ENCODE assay signal across 10 cellular contexts in the genomic region with DNA sequence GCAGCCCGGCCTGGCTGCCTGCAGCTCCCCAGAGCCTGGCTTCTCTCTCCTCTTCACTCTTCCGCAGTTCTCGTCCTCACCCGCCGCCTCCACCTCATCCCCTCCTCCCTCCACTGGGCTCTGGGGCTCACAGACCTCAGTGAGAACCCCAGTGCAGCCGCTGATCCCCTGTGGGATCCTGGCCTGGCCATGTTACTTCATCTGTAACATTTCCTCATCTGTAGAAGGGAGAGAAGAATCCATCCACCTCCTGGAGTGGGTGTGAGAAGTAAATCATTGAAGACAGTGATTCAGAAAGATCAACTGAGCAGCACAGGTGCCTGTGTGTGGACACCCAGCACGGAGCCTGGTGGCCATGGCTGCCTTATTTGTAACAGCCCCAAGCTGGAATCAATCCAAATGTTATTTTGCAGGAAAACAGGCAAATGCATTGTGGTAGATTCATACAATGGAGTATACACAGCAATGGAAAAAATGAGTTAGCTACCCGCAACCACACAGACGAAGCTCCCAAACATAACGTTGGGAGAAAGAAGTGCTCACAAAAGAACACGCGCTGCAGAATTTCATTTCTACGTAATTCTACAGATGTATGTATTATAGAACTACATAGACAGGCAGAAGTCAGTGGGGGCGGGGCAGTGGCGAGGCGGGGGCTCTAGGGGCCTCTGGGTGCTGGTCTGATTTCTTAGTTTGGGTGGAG. TPM values are rescaled to one million over a fixed set of nuclear protein-coding genes. Genes with fewer than 3 reads are reported as not detected.
DNase-seq lines count a peak whose midpoint lies in the region; ATAC-seq and TF ChIP-seq lines count a peak whose summit lies in the region.
"Had no signal": no experiment of that assay in that cellular context is flagged by ENCODE, and none has a peak within 500 bp of the region (broad histone marks: within the 10 kb centered on the region; RNA-seq: fewer than 3 reads in every experiment).

No MANE protein-coding gene starts in this region.

- no peaks in the 10 kb centered on the region for H3K4me1 ChIP-seq in ovary (ENCODE audit: insufficient read depth)

- no peaks in the 10 kb centered on the region for H3K27me3 Mint-ChIP-seq in activated naive CD4-positive, alpha-beta T cell treated with anti-CD3 and anti-CD28 coated beads, Interleukin-2, amount 50 U/mL, for 24 hours
- no peaks in the 10 kb centered on the region for H3K27me3 Mint-ChIP-seq in mesothelial cell of epicardium (ENCODE audit: low read depth)

- ATAC-seq in GM19035 (IDR thresholded peaks at IDR 0.05; ENCODE audit: unreplicated experiment) (no peak), HG03280 (IDR thresholded peaks at IDR 0.05; ENCODE audit: unreplicated experiment) (no peak)

- TF ChIP-seq EP300 in ovary (IDR thresholded peaks at IDR 0.05): no peak

- H3K9me3 ChIP-seq in ovary: no peaks in the 10 kb centered on the region
- H3K9me3 ChIP-seq: heart right ventricle had no signal

- DNase-seq in CD1c-positive myeloid dendritic cell (ENCODE audit: extremely low spot score) (peak; percentile 47), HL-60 (ENCODE audit: low read depth in 1 of 2, low spot score in 1 of 2) (peak; percentile 20 to 75), mesothelial cell of epicardium (ENCODE audit: low spot score in 2 of 2, unreplicated experiment in 2 of 2) (no peak), ovary (no peak), germinal center (ENCODE audit: low spot score) (no peak)
- DNase-seq: heart right ventricle had no signal

- intact Hi-C loops in ovary (cut with DNase I): no loop called here

- H3K4me3 Mint-ChIP-seq in activated naive CD4-positive, alpha-beta T cell treated with anti-CD3 and anti-CD28 coated beads, Interleukin-2, amount 50 U/mL, for 24 hours: peak overlapping the region; percentile 91
- no peak overlapping the region for H3K4me3 Mint-ChIP-seq in mesothelial cell of epicardium

- H3K4me3 ChIP-seq in HL-60 (replicated peaks; ENCODE audit: insufficient read depth, low read length): no peak overlapping the region
- no peak overlapping the region for H3K4me3 ChIP-seq in ovary

- TF ChIP-seq POLR2A in ovary (IDR thresholded peaks at IDR 0.05): no peak

- H3K36me3 ChIP-seq in ovary: no peaks in the 10 kb centered on the region

- H3K4me1 Mint-ChIP-seq in activated naive CD4-positive, alpha-beta T cell treated with anti-CD3 and anti-CD28 coated beads, Interleukin-2, amount 50 U/mL, for 24 hours: peaks cover 98% of the 10 kb centered on the region
- H3K4me1 Mint-ChIP-seq in mesothelial cell of epicardium: peaks cover 37% of the 10 kb centered on the region

- H3K27ac ChIP-seq in HL-60 (replicated peaks) (no peak overlapping the region), ovary (no peak overlapping the region)
- H3K27ac ChIP-seq: VCaP had no signal

- no peaks in the 10 kb centered on the region for H3K27me3 ChIP-seq in HL-60 (ENCODE audit: insufficient read depth, poor library complexity, severe bottlenecking)
- H3K27me3 ChIP-seq in ovary: no peaks in the 10 kb centered on the region

- TF ChIP-seq CTCF in HL-60 (IDR thresholded peaks at IDR 0.05; ENCODE audit: insufficient read depth, low read length): no peak
- TF ChIP-seq CTCF in mesothelial cell of epicardium (IDR thresholded peaks at IDR 0.05; ENCODE audit: unreplicated experiment): no peak
- TF ChIP-seq CTCF in ovary (IDR thresholded peaks at IDR 0.05): no peak

- WGBS in ovary, 3 donors: 80 to 81% (median 80%) methylated on average over 16 of the region's 16 CpGs

- H3K9me3 Mint-ChIP-seq in activated naive CD4-positive, alpha-beta T cell treated with anti-CD3 and anti-CD28 coated beads, Interleukin-2, amount 50 U/mL, for 24 hours: no peaks in the 10 kb centered on the region
- no peaks in the 10 kb centered on the region for H3K9me3 Mint-ChIP-seq in mesothelial cell of epicardium

- peak overlapping the region; percentile 99 for H3K27ac Mint-ChIP-seq in activated naive CD4-positive, alpha-beta T cell treated with anti-CD3 and anti-CD28 coated beads, Interleukin-2, amount 50 U/mL, for 24 hours
- H3K27ac Mint-ChIP-seq in mesothelial cell of epicardium: peak overlapping the region; percentile 86

- peaks cover 9% of the 10 kb centered on the region for H3K36me3 Mint-ChIP-seq in activated naive CD4-positive, alpha-beta T cell treated with anti-CD3 and anti-CD28 coated beads, Interleukin-2, amount 50 U/mL, for 24 hours
- no peaks in the 10 kb centered on the region for H3K36me3 Mint-ChIP-seq in mesothelial cell of epicardium

RNA-seq across cellular contexts. Expression of gene LAPTM5, which starts 8.7 kb away (rescaled TPM):
- total RNA-seq in mesothelial cell of epicardium (0.11 TPM in 1 of 3 replicates, not detected in the others), ovary (10 to 100 TPM; 15.3 to 57.3 (median 20.3) TPM)
- polyA plus RNA-seq in ovary: 100 to 1,000 TPM in 1 of 2 donors, 10 to 100 TPM in 1; 20.2 to 103 TPM

RNA-seq across cellular contexts. Expression of gene MATN1, which starts 25.5 kb away (rescaled TPM):
- total RNA-seq in mesothelial cell of epicardium (4.0 to 5.6 TPM (median 4.9 TPM) in 3 replicates), ovary (under 1 TPM; 0.20 to 0.95 (median 0.51) TPM)
- under 1 TPM; 0.10 to 0.52 TPM for polyA plus RNA-seq in ovary
- total RNA-seq: heart right ventricle had no signal
- polyA plus RNA-seq: heart right ventricle had no signal

Comparison
In these comparisons a context has a peak if more than half of its experiments do, and no peak if none do; other contexts are left out.
1. DNase-seq: peak in CD1c-positive myeloid dendritic cell (single experiment) and HL-60 (2 of 2); none in mesothelial cell of epicardium (0 of 2), ovary (0 of 5) and germinal center (single experiment).
2. RNA of gene LAPTM5, which starts 8.7 kb away (total RNA-seq): 15.3 to 57.3 TPM in ovary; 0.11 TPM in mesothelial cell of epicardium; every median in the first group is over 10 times any median in the second.